ENCODE assay signal across 8 cellular contexts in genomic region chr20:34525709-34526416, GRCh38. TPM values are rescaled to one million over a fixed set of nuclear protein-coding genes. Genes with fewer than 3 reads are reported as not detected.
DNase-seq lines count a peak whose midpoint lies in the region; ATAC-seq and TF ChIP-seq lines count a peak whose summit lies in the region.

No MANE protein-coding gene starts in this region.

- H3K9me3 ChIP-seq in adrenal gland (replicated peaks in 1 of 3) (no peaks in the 10 kb centered on the region), left ventricle myocardium inferior (replicated peaks) (no peaks in the 10 kb centered on the region), gastrocnemius medialis (no peaks in the 10 kb centered on the region)

- no peaks in the 10 kb centered on the region for H3K27me3 Mint-ChIP-seq in activated T-cell treated with anti-CD3 and anti-CD28 coated beads, Interleukin-2, amount 50 U/mL, for 24 hours

- H3K36me3 Mint-ChIP-seq in activated T-cell treated with anti-CD3 and anti-CD28 coated beads, Interleukin-2, amount 50 U/mL, for 24 hours (ENCODE audit: low read depth) = peaks cover 85% of the 10 kb centered on the region

- H3K4me3 Mint-ChIP-seq in activated T-cell treated with anti-CD3 and anti-CD28 coated beads, Interleukin-2, amount 50 U/mL, for 24 hours = no peak overlapping the region

- H3K27ac Mint-ChIP-seq in activated T-cell treated with anti-CD3 and anti-CD28 coated beads, Interleukin-2, amount 50 U/mL, for 24 hours = peak overlapping the region; percentile 9

- ATAC-seq in gastrocnemius medialis (peak; percentile 91 to 93), GM21619 (IDR thresholded peaks at IDR 0.05; ENCODE audit: unreplicated experiment) (no peak)

- peak overlapping the region; percentile 51 to 94 (median 87) for H3K27ac ChIP-seq in adrenal gland
- peak overlapping the region; percentile 72 for H3K27ac ChIP-seq in left ventricle myocardium inferior (replicated peaks)
- H3K27ac ChIP-seq in gastrocnemius medialis = peak overlapping the region; percentile 78 to 87 (median 79)

- no peaks in the 10 kb centered on the region for H3K27me3 ChIP-seq in adrenal gland
- H3K27me3 ChIP-seq in left ventricle myocardium inferior (ENCODE audit: low read depth) = no peaks in the 10 kb centered on the region
- H3K27me3 ChIP-seq in gastrocnemius medialis = no peaks in the 10 kb centered on the region

- 18 to 26% (median 21%) methylated on average over 12 to 14 of the region's 14 CpGs for WGBS in adrenal gland, 4 donors

- TF ChIP-seq CTCF in adrenal gland (IDR thresholded peaks at IDR 0.05) (no peak), left ventricle myocardium inferior (IDR thresholded peaks at IDR 0.05; ENCODE audit: borderline replicate concordance) (no peak), gastrocnemius medialis (IDR thresholded peaks at IDR 0.05 in 4 of 5, conservative IDR thresholded peaks at IDR 0.05 in 1 of 5) (no peak)

- intact Hi-C loops in adrenal gland (cut with DNase I) (loop anchor here in 1 of 2 donors (10.0 kb wide), 1 partner anchor 211 kb away; no protein-coding TSS in a partner anchor), left ventricle myocardium inferior (cut with micrococcal nuclease) (no loop called here), gastrocnemius medialis (cut with DNase I; ENCODE audit: low total_unique reads) (loop anchor here (5.0 kb wide), 1 partner anchor 164 kb away; the partner anchor contains the start of gene ITCH)

- TF ChIP-seq POLR2A in adrenal gland (IDR thresholded peaks at IDR 0.05) = peak in 1 of 2 donors; percentile 77
- TF ChIP-seq POLR2A in gastrocnemius medialis (IDR thresholded peaks at IDR 0.05) = no peak

- H3K36me3 ChIP-seq in adrenal gland (replicated peaks in 1 of 2) = peaks cover 0 to 37% of the 10 kb centered on the region in 2 donors
- H3K36me3 ChIP-seq in left ventricle myocardium inferior = peaks cover 37% of the 10 kb centered on the region
- peaks cover 0 to 28% of the 10 kb centered on the region in 2 donors for H3K36me3 ChIP-seq in gastrocnemius medialis

- no peak for DNase-seq in activated T-cell treated with anti-CD3 and anti-CD28 coated beads, Interleukin-2, amount 50 U/mL, for 24 hours
- no peak for DNase-seq in activated T-cell treated with anti-CD3 and anti-CD28 coated beads, Interleukin-2, amount 50 U/mL, for 1 hour
- DNase-seq in adrenal gland (peak; percentile 83 to 96 (median 95)), left ventricle myocardium inferior (peak; percentile 54), gastrocnemius medialis (peak; percentile 84 to 91), NCI-H1105 (lab: John Stamatoyannopoulos, UW) (no peak), NCI-H146 treated with DMSO at 0.1 percent for 48 hours (lab: John Stamatoyannopoulos, UW; ENCODE audit: unreplicated experiment) (no peak)

- no peaks in the 10 kb centered on the region for H3K9me3 Mint-ChIP-seq in activated T-cell treated with anti-CD3 and anti-CD28 coated beads, Interleukin-2, amount 50 U/mL, for 24 hours

- in situ Hi-C loops in gastrocnemius medialis (cut with MboI; ENCODE audit: low sequenced_read_pairs in 4 of 4) = loop anchor here in 1 of 4 donors (25.0 kb wide), 1 partner anchor 186 kb away; the partner anchor contains the start of gene TP53INP2

- H3K4me3 ChIP-seq in adrenal gland (no peak overlapping the region), left ventricle myocardium inferior (peak overlapping the region; percentile 8), gastrocnemius medialis (no peak overlapping the region)

- peaks cover 33% of the 10 kb centered on the region for H3K4me1 Mint-ChIP-seq in activated T-cell treated with anti-CD3 and anti-CD28 coated beads, Interleukin-2, amount 50 U/mL, for 24 hours (ENCODE audit: low read depth)

- H3K4me1 ChIP-seq in adrenal gland (replicated peaks in 1 of 2) = peaks cover 31 to 54% of the 10 kb centered on the region in 2 donors
- H3K4me1 ChIP-seq in left ventricle myocardium inferior = peaks cover 90% of the 10 kb centered on the region
- H3K4me1 ChIP-seq in gastrocnemius medialis = peaks cover 60 to 68% of the 10 kb centered on the region in 2 donors

RNA-seq across cellular contexts. Expression of gene DYNLRB1, which starts 9.6 kb away (rescaled TPM):
- 100 to 1,000 TPM; 145 to 404 (median 203) TPM for total RNA-seq in adrenal gland
- 100 to 1,000 TPM; 433 to 586 (median 473) TPM for polyA plus RNA-seq in adrenal gland
- 166 TPM for total RNA-seq in left ventricle myocardium inferior
- 100 to 1,000 TPM; 115 to 216 (median 142) TPM for total RNA-seq in gastrocnemius medialis

RNA-seq across cellular contexts. Expression of gene MAP1LC3A, which starts 32.7 kb away (rescaled TPM):
- 10 to 100 TPM; 12.6 to 83.3 (median 40.9) TPM for total RNA-seq in adrenal gland
- 100 to 1,000 TPM in 2 of 3 donors, 1 to 10 TPM in 1; 5.6 to 139 (median 118) TPM for polyA plus RNA-seq in adrenal gland
- 110 TPM for total RNA-seq in left ventricle myocardium inferior
- total RNA-seq in gastrocnemius medialis = 10 to 100 TPM; 41.5 to 62.7 (median 56.4) TPM

Comparison
In these comparisons a context has a peak if more than half of its experiments do, and no peak if none do; other contexts are left out.
1. DNase-seq: peak in adrenal gland (7 of 7), left ventricle myocardium inferior (single experiment) and gastrocnemius medialis (2 of 2); none in activated T-cell treated with anti-CD3 and anti-CD28 coated beads, Interleukin-2, amount 50 U/mL, for 24 hours (single experiment), activated T-cell treated with anti-CD3 and anti-CD28 coated beads, Interleukin-2, amount 50 U/mL, for 1 hour (single experiment), NCI-H1105 (single experiment) and NCI-H146 treated with DMSO at 0.1 percent for 48 hours (single experiment).
2. Peak in every context shown above with its lines, with median percentiles within 50 percentile points of each other: H3K27ac ChIP-seq.